ENCODE assay signal across 1 cellular context in genomic region chr6:122789078-122789861, GRCh38.
A peak's percentile ranks its signal among the peaks of the same experiment; 100 is the strongest.
TF ChIP-seq lines count a peak whose summit lies in the region.

Gene SMPDL3A (plus strand): TSS chr6:122789258. CDS start chr6:122789347, 89 bp downstream.

TF ChIP-seq in WTC11, 78 proteins besides CTCF, POLR2A, EP300 and RAD21 (continued from another document):
- peak; percentile 79 for TF ChIP-seq USF2 (CRISPR knock-in tag; IDR thresholded peaks at IDR 0.05)
- peak; percentile 78; the same call in 1 of the 2 replicates for TF ChIP-seq CREM (CRISPR knock-in tag; IDR thresholded peaks at IDR 0.05)
- TF ChIP-seq CREB1 (CRISPR knock-in tag; IDR thresholded peaks at IDR 0.05), result no peak
- no peak for TF ChIP-seq ATF3 (CRISPR knock-in tag; conservative IDR thresholded peaks at IDR 0.05)
- TF ChIP-seq E2F1 (CRISPR knock-in tag; IDR thresholded peaks at IDR 0.05), result no peak
- TF ChIP-seq AR (CRISPR knock-in tag; IDR thresholded peaks at IDR 0.05), result no peak
- TF ChIP-seq AFF4 (CRISPR knock-in tag; IDR thresholded peaks at IDR 0.05; ENCODE audit: borderline replicate concordance), result peak; percentile 33; the same call in 1 of the 2 replicates
- TF ChIP-seq CDX4 (CRISPR knock-in tag; IDR thresholded peaks at IDR 0.05; ENCODE audit: borderline replicate concordance), result no peak
- no peak for TF ChIP-seq ZNF396 (CRISPR knock-in tag; IDR thresholded peaks at IDR 0.05; ENCODE audit: borderline replicate concordance)
- TF ChIP-seq ZSCAN18 (CRISPR knock-in tag; IDR thresholded peaks at IDR 0.05), result no peak
- TF ChIP-seq ARID4B (CRISPR knock-in tag; IDR thresholded peaks at IDR 0.05; ENCODE audit: borderline replicate concordance), result peak; percentile 75
- TF ChIP-seq TEAD1 (CRISPR knock-in tag; IDR thresholded peaks at IDR 0.05), result peak; percentile 92
- TF ChIP-seq FOXJ3 (CRISPR knock-in tag; IDR thresholded peaks at IDR 0.05; ENCODE audit: borderline replicate concordance), result no peak
- peak; percentile 91 for TF ChIP-seq MAX (CRISPR knock-in tag; IDR thresholded peaks at IDR 0.05)
- TF ChIP-seq RORB (CRISPR knock-in tag; IDR thresholded peaks at IDR 0.05), result no peak
- no peak for TF ChIP-seq NFYB (CRISPR knock-in tag; conservative IDR thresholded peaks at IDR 0.05; ENCODE audit: low read depth)
- no peak for TF ChIP-seq HMGA2 (CRISPR knock-in tag; IDR thresholded peaks at IDR 0.05)
- peak; percentile 92 for TF ChIP-seq ZNF138 (CRISPR knock-in tag; conservative IDR thresholded peaks at IDR 0.05)
- no peak for TF ChIP-seq ZNF263 (CRISPR knock-in tag; IDR thresholded peaks at IDR 0.05; ENCODE audit: low read depth)
- no peak for TF ChIP-seq GRHL2 (CRISPR knock-in tag; IDR thresholded peaks at IDR 0.05; ENCODE audit: insufficient replicate concordance, severe bottlenecking)
- TF ChIP-seq IRF1 (CRISPR knock-in tag; IDR thresholded peaks at IDR 0.05), result no peak
- peak; percentile 93; the same call in 1 of the 2 replicates for TF ChIP-seq FOXP1 (CRISPR knock-in tag; IDR thresholded peaks at IDR 0.05; ENCODE audit: borderline replicate concordance)
- TF ChIP-seq ZNF671 (CRISPR knock-in tag; IDR thresholded peaks at IDR 0.05), result no peak
- no peak for TF ChIP-seq ZMAT4 (CRISPR knock-in tag; IDR thresholded peaks at IDR 0.05)
- TF ChIP-seq SP1 (CRISPR knock-in tag; conservative IDR thresholded peaks at IDR 0.05), result peak; percentile 64; the same call in 1 of the 2 replicates
